Comparison of ENCODE assay signal across 25 cellular contexts in the genomic region with DNA sequence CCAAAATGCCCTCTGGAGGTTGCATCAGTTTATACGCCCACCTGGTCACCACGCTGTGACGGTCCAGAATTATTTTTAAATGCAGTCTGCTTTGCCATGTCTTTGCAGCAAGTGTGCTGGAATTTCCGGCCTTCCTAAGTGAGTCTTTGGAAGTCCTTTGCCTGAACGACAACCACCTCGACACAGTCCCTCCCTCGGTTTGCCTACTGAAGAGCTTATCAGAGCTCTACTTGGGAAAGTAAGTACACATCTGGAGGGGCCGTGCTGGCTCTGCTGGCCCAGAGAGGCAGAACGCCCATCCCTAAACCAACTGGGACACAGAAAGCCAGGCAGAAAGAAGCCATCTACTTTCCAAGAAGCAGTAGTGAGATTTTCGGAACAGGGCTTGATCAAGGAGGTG.
A peak's percentile ranks its signal among the peaks of the same experiment; 100 is the strongest.
DNase-seq lines count a peak whose midpoint lies in the region; ATAC-seq and TF ChIP-seq lines count a peak whose summit lies in the region.
"Had no signal": no experiment of that assay in that cellular context is flagged by ENCODE, and none has a peak within 500 bp of the region (broad histone marks: within the 10 kb centered on the region; RNA-seq: fewer than 3 reads in every experiment).

No MANE protein-coding gene starts in this region.

- H3K27ac ChIP-seq in GM23338 (ENCODE audit: low read depth) = no peak overlapping the region
- H3K27ac ChIP-seq in sigmoid colon = no peak overlapping the region
- H3K27ac ChIP-seq: BLaER1 treated with 17β-estradiol and CSF1 and Interleukin-3, amounts not matched to agents 10 nM and 100 nM; brain microvascular endothelial cell; GM23248; heart left ventricle; RWPE1 had no signal

- H3K36me3 ChIP-seq in GM23338 (ENCODE audit: insufficient read depth) = no peaks in the 10 kb centered on the region
- peaks cover 0 to 44% (median 8%) of the 10 kb centered on the region in 4 donors for H3K36me3 ChIP-seq in sigmoid colon
- H3K36me3 ChIP-seq: BLaER1 treated with 17β-estradiol and CSF1 and Interleukin-3, amounts not matched to agents 10 nM and 100 nM; brain microvascular endothelial cell had no signal

- H2AFZ ChIP-seq in GM23338 = 0 out of 2 replicates have a peak overlapping the region, but pooled peaks have one; percentile 28
- H2AFZ ChIP-seq: GM23248 had no signal

- H3K4me1 ChIP-seq in GM23338 (ENCODE audit: insufficient read depth) (peaks cover 9% of the 10 kb centered on the region), sigmoid colon (no peaks in the 10 kb centered on the region)

- peaks cover 10% of the 10 kb centered on the region for H3K36me3 Mint-ChIP-seq in GM23338 (ENCODE audit: low read depth)
- no peaks in the 10 kb centered on the region for H3K36me3 Mint-ChIP-seq in activated CD8-positive, alpha-beta memory T cell treated with anti-CD3 and anti-CD28 coated beads, Interleukin-2, amount 10 ng/mL, durations not matched to agents 7 days and 5 days
- H3K36me3 Mint-ChIP-seq: activated naive CD4-positive, alpha-beta T cell treated with anti-CD3 and anti-CD28 coated beads, Interleukin-2, amount 10 ng/mL, durations not matched to agents 7 days and 5 days had no signal

- no peaks in the 10 kb centered on the region for H3K9me3 ChIP-seq in sigmoid colon
- H3K9me3 ChIP-seq: BLaER1 treated with 17β-estradiol and CSF1 and Interleukin-3, amounts not matched to agents 10 nM and 100 nM; heart left ventricle had no signal

- TF ChIP-seq POLR2A in sigmoid colon (IDR thresholded peaks at IDR 0.05) = no peak

- H3K79me2 ChIP-seq in GM23338 (replicated peaks; ENCODE audit: insufficient read depth) = no peaks in the 10 kb centered on the region

- H3K4me3 ChIP-seq in GM23338 (no peak overlapping the region), sigmoid colon (no peak overlapping the region)
- H3K4me3 ChIP-seq: BLaER1 treated with 17β-estradiol and CSF1 and Interleukin-3, amounts not matched to agents 10 nM and 100 nM; GM23248; heart left ventricle had no signal

- TF ChIP-seq CTCF in GM23338 (conservative IDR thresholded peaks at IDR 0.05; ENCODE audit: low read depth in 2 of 2) (no peak), sigmoid colon (IDR thresholded peaks at IDR 0.05) (no peak)

- CTCF ChIA-PET in activated CD8-positive, alpha-beta memory T cell treated with anti-CD3 and anti-CD28 coated beads, Interleukin-2, amount 10 ng/mL, durations not matched to agents 7 days and 5 days (lab: Charles Lee) = interaction anchor here (6.7 to 7.0 kb wide), 2 partner anchors 13 to 236 kb away, joined by 48 to 78 read pairs; no protein-coding TSS in a partner anchor

- H3K4me1 Mint-ChIP-seq in GM23338 = peaks cover 19% of the 10 kb centered on the region
- H3K4me1 Mint-ChIP-seq in activated CD8-positive, alpha-beta memory T cell treated with anti-CD3 and anti-CD28 coated beads, Interleukin-2, amount 10 ng/mL, durations not matched to agents 7 days and 5 days = no peaks in the 10 kb centered on the region
- H3K4me1 Mint-ChIP-seq: activated naive CD4-positive, alpha-beta T cell treated with anti-CD3 and anti-CD28 coated beads, Interleukin-2, amount 10 ng/mL, durations not matched to agents 7 days and 5 days had no signal

- H3K9me3 Mint-ChIP-seq in GM23338 = peaks cover 5% of the 10 kb centered on the region; the same call in 1 of the 3 replicates
- H3K9me3 Mint-ChIP-seq in activated CD8-positive, alpha-beta memory T cell treated with anti-CD3 and anti-CD28 coated beads, Interleukin-2, amount 10 ng/mL, durations not matched to agents 7 days and 5 days (ENCODE audit: low read depth) = no peaks in the 10 kb centered on the region
- H3K9me3 Mint-ChIP-seq: activated naive CD4-positive, alpha-beta T cell treated with anti-CD3 and anti-CD28 coated beads, Interleukin-2, amount 10 ng/mL, durations not matched to agents 7 days and 5 days; activated T-helper 1 cell treated with anti-CD3 and anti-CD28 coated beads, Interleukin-12 subunit alpha, Interleukin-12 subunit beta, Interleukin-2, Interleukin-4 antibody, amounts not matched to agents 30 ng/mL and 10 ng/mL and 1 ng/mL, durations not matched to agents 14 hours and 24 hours and 36 hours had no signal

- no peak for TF ChIP-seq EP300 in sigmoid colon (IDR thresholded peaks at IDR 0.05)

- DNase-seq in GM23338 (ENCODE audit: low spot score) = no peak
- peak; percentile 38 for DNase-seq in activated CD8-positive, alpha-beta memory T cell treated with anti-CD3 and anti-CD28 coated beads, Interleukin-2, amount 10 ng/mL, durations not matched to agents 7 days and 5 days
- peak; percentile 27 for DNase-seq in islet precursor cell
- DNase-seq in sigmoid colon = peak; percentile 40
- DNase-seq: activated CD4-positive, CD25-positive, alpha-beta regulatory T cell treated with anti-CD3 and anti-CD28 coated beads, Interleukin-2, amount 50 U/mL, for 72 hours; activated naive CD4-positive, alpha-beta T cell treated with anti-CD3 and anti-CD28 coated beads, Interleukin-2, amount 10 ng/mL, durations not matched to agents 7 days and 5 days; brain microvascular endothelial cell; COR-L47; DMS79; effector memory CD4-positive, alpha-beta T cell; erythroblast; GF-D8; GM23248; Kasumi-1; MV-4-11; small intestine; T-helper 17 cell had no signal

- H3K27me3 Mint-ChIP-seq in GM23338 (ENCODE audit: insufficient read depth, low read depth, poor library complexity) = peaks cover 4% of the 10 kb centered on the region
- H3K27me3 Mint-ChIP-seq in activated CD8-positive, alpha-beta memory T cell treated with anti-CD3 and anti-CD28 coated beads, Interleukin-2, amount 10 ng/mL, durations not matched to agents 7 days and 5 days = peaks cover 2% of the 10 kb centered on the region
- H3K27me3 Mint-ChIP-seq: T-helper 17 cell had no signal

- no peak overlapping the region for H3K4me3 Mint-ChIP-seq in GM23338
- no peak overlapping the region for H3K4me3 Mint-ChIP-seq in activated CD8-positive, alpha-beta memory T cell treated with anti-CD3 and anti-CD28 coated beads, Interleukin-2, amount 10 ng/mL, durations not matched to agents 7 days and 5 days
- H3K4me3 Mint-ChIP-seq: activated naive CD4-positive, alpha-beta T cell treated with anti-CD3 and anti-CD28 coated beads, Interleukin-2, amount 10 ng/mL, durations not matched to agents 7 days and 5 days; activated T-helper 1 cell treated with anti-CD3 and anti-CD28 coated beads, Interleukin-12 subunit alpha, Interleukin-12 subunit beta, Interleukin-2, Interleukin-4 antibody, amounts not matched to agents 30 ng/mL and 10 ng/mL and 1 ng/mL, durations not matched to agents 14 hours and 24 hours and 36 hours; T-helper 17 cell had no signal

- no peaks in the 10 kb centered on the region for H3K9me2 ChIP-seq in GM23338 (ENCODE audit: insufficient read depth)

- H3K27ac Mint-ChIP-seq in GM23338 = no peak overlapping the region
- H3K27ac Mint-ChIP-seq in activated CD8-positive, alpha-beta memory T cell treated with anti-CD3 and anti-CD28 coated beads, Interleukin-2, amount 10 ng/mL, durations not matched to agents 7 days and 5 days = no peak overlapping the region
- H3K27ac Mint-ChIP-seq: activated naive CD4-positive, alpha-beta T cell treated with anti-CD3 and anti-CD28 coated beads, Interleukin-2, amount 10 ng/mL, durations not matched to agents 7 days and 5 days; activated T-helper 1 cell treated with anti-CD3 and anti-CD28 coated beads, Interleukin-12 subunit alpha, Interleukin-12 subunit beta, Interleukin-2, Interleukin-4 antibody, amounts not matched to agents 30 ng/mL and 10 ng/mL and 1 ng/mL, durations not matched to agents 14 hours and 24 hours and 36 hours; T-helper 17 cell had no signal

- WGBS in sigmoid colon, 2 donors = 93 to 94% methylated on average over 10 of the region's 10 CpGs

- intact Hi-C loops in sigmoid colon (cut with DNase I) = no loop called here

- no peaks in the 10 kb centered on the region for H4K20me1 ChIP-seq in GM23338 (replicated peaks; ENCODE audit: insufficient read depth)

- H3K27me3 ChIP-seq in GM23338 (ENCODE audit: insufficient read depth) (no peaks in the 10 kb centered on the region), sigmoid colon (no peaks in the 10 kb centered on the region)
- H3K27me3 ChIP-seq: brain microvascular endothelial cell, heart left ventricle had no signal

- H3F3A ChIP-seq in GM23338 (replicated peaks; ENCODE audit: low read depth) = no peaks in the 10 kb centered on the region

- no peak for ATAC-seq in GM23338
- no peak for ATAC-seq in activated CD8-positive, alpha-beta memory T cell treated with anti-CD3 and anti-CD28 coated beads, Interleukin-2, amount 10 ng/mL, durations not matched to agents 7 days and 5 days
- no peak for ATAC-seq in GM18867 (IDR thresholded peaks at IDR 0.05; ENCODE audit: unreplicated experiment)
- ATAC-seq in GM21367 (IDR thresholded peaks at IDR 0.05; ENCODE audit: unreplicated experiment) = no peak
- ATAC-seq in HG03139 (IDR thresholded peaks at IDR 0.05; ENCODE audit: unreplicated experiment) = no peak
- ATAC-seq: heart left ventricle, SK-N-SH treated with all-trans-retinoic acid at 6 μM for 48 hours, T-helper 17 cell had no signal

- H3K4me2 ChIP-seq in GM23338 = no peak overlapping the region
- H3K4me2 ChIP-seq: BLaER1 treated with 17β-estradiol and CSF1 and Interleukin-3, amounts not matched to agents 10 nM and 100 nM had no signal

TF ChIP-seq in GM23338, 12 proteins besides CTCF, POLR2A, EP300 and RAD21 (continues in another document):
- TF ChIP-seq POLR2AphosphoS5 (IDR thresholded peaks at IDR 0.05; ENCODE audit: low read depth) = no peak
- no peak for TF ChIP-seq EZH2phosphoT487 (IDR thresholded peaks at IDR 0.05; ENCODE audit: unreplicated experiment)
- TF ChIP-seq REST (IDR thresholded peaks at IDR 0.05; ENCODE audit: unreplicated experiment) = no peak
